Comparison of ENCODE assay signal across 10 cellular contexts in genomic region chr13:98173431-98173921, GRCh38. TPM values are rescaled to one million over a fixed set of nuclear protein-coding genes. Genes with fewer than 3 reads are reported as not detected.
DNase-seq lines count a peak whose midpoint lies in the region; ATAC-seq and TF ChIP-seq lines count a peak whose summit lies in the region.
"Had no signal": no experiment of that assay in that cellular context is flagged by ENCODE, and none has a peak within 500 bp of the region (broad histone marks: within the 10 kb centered on the region; RNA-seq: fewer than 3 reads in every experiment).

No MANE protein-coding gene starts in this region.

- peaks cover 13% of the 10 kb centered on the region for H3K79me1 ChIP-seq in neuronal stem cell (ENCODE audit: low read depth, low read length)

- peak overlapping the region; percentile 1 for H3K18ac ChIP-seq in neuronal stem cell (ENCODE audit: low read length)

- DNase-seq in AG09309 (ENCODE audit: low read depth) = peak; percentile 96
- no peak for DNase-seq in RWPE2 (ENCODE audit: low spot score)
- peak; percentile 98 for DNase-seq in fibroblast of peridontal ligament (ENCODE audit: extremely low read depth)
- no peak for DNase-seq in neuronal stem cell (ENCODE audit: low spot score)
- DNase-seq in activated CD4-positive, alpha-beta T cell treated with anti-CD3 and anti-CD28 coated beads, Interleukin-2, amount 50 U/mL, for 4 hours = no peak
- no peak for DNase-seq in DMS53 treated with DMSO at 0.1 percent for 48 hours (lab: John Stamatoyannopoulos, UW; ENCODE audit: unreplicated experiment)
- no peak for DNase-seq in activated T-cell treated with anti-CD3 and anti-CD28 coated beads, Interleukin-2, amount 50 U/mL, for 4 hours
- DNase-seq in activated CD4-positive, alpha-beta memory T cell treated with anti-CD3 and anti-CD28 coated beads, Interleukin-2, amount 10 ng/mL, durations not matched to agents 7 days and 5 days = no peak
- DNase-seq: activated CD4-positive, CD25-positive, alpha-beta regulatory T cell had no signal

- no peak overlapping the region for H4K91ac ChIP-seq in neuronal stem cell (ENCODE audit: low read depth, low read length, poor library complexity)

- H3K4me3 ChIP-seq in AG09309 (ENCODE audit: control insufficient read depth, low read depth, low read length) (no peak overlapping the region), RWPE2 (ENCODE audit: severe bottlenecking) (no peak overlapping the region), neuronal stem cell (ENCODE audit: low read length in 2 of 2) (no peak overlapping the region)

- ATAC-seq in RWPE2 (ENCODE audit: low read depth) = peak; percentile 75
- ATAC-seq in activated T-cell treated with anti-CD3 and anti-CD28 coated beads, Interleukin-2, amount 50 U/mL, for 4 hours = no peak

- no peak overlapping the region for H3K4ac ChIP-seq in neuronal stem cell (ENCODE audit: low read length)

- H2BK5ac ChIP-seq in neuronal stem cell (ENCODE audit: low read length) = no peak overlapping the region

- H3K27ac Mint-ChIP-seq in activated CD4-positive, alpha-beta memory T cell treated with anti-CD3 and anti-CD28 coated beads, Interleukin-2, amount 10 ng/mL, durations not matched to agents 7 days and 5 days = no peak overlapping the region

- H3K23ac ChIP-seq in neuronal stem cell (ENCODE audit: low read depth, low read length, poor library complexity) = no peak overlapping the region

- H3K27me3 Mint-ChIP-seq in activated T-cell treated with anti-CD3 and anti-CD28 coated beads, Interleukin-2, amount 50 U/mL, for 4 hours (ENCODE audit: low read depth) = peaks cover 17% of the 10 kb centered on the region
- peaks cover 4% of the 10 kb centered on the region for H3K27me3 Mint-ChIP-seq in activated CD4-positive, alpha-beta memory T cell treated with anti-CD3 and anti-CD28 coated beads, Interleukin-2, amount 10 ng/mL, durations not matched to agents 7 days and 5 days

- no peak overlapping the region for H2BK120ac ChIP-seq in neuronal stem cell (ENCODE audit: low read depth, low read length)

- CTCF ChIA-PET in activated CD4-positive, alpha-beta memory T cell treated with anti-CD3 and anti-CD28 coated beads, Interleukin-2, amount 10 ng/mL, durations not matched to agents 7 days and 5 days (lab: Charles Lee) = no interaction called here

- no peak overlapping the region for H2AK5ac ChIP-seq in neuronal stem cell (ENCODE audit: low read depth, low read length)

- H3K36me3 Mint-ChIP-seq in activated T-cell treated with anti-CD3 and anti-CD28 coated beads, Interleukin-2, amount 50 U/mL, for 4 hours (ENCODE audit: insufficient read depth) = no peaks in the 10 kb centered on the region
- H3K36me3 Mint-ChIP-seq in activated CD4-positive, alpha-beta memory T cell treated with anti-CD3 and anti-CD28 coated beads, Interleukin-2, amount 10 ng/mL, durations not matched to agents 7 days and 5 days (ENCODE audit: low read depth) = no peaks in the 10 kb centered on the region

- no peaks in the 10 kb centered on the region for H3K9me3 Mint-ChIP-seq in activated T-cell treated with anti-CD3 and anti-CD28 coated beads, Interleukin-2, amount 50 U/mL, for 4 hours
- no peaks in the 10 kb centered on the region for H3K9me3 Mint-ChIP-seq in activated CD4-positive, alpha-beta memory T cell treated with anti-CD3 and anti-CD28 coated beads, Interleukin-2, amount 10 ng/mL, durations not matched to agents 7 days and 5 days

- H3K14ac ChIP-seq in neuronal stem cell (ENCODE audit: low read length) = no peak overlapping the region

- TF ChIP-seq CTCF in AG09309 (IDR thresholded peaks at IDR 0.05; ENCODE audit: control insufficient read depth, insufficient read depth, low read depth, low read length, missing control alignments) = no peak
- TF ChIP-seq CTCF in RWPE2 (IDR thresholded peaks at IDR 0.05; ENCODE audit: poor library complexity, severe bottlenecking) = no peak

- H3K4me2 ChIP-seq in neuronal stem cell (ENCODE audit: insufficient read depth, low read length, poor library complexity, severe bottlenecking) = no peak overlapping the region

- no peak overlapping the region for H2AFZ ChIP-seq in neuronal stem cell (ENCODE audit: low read length)

- no peak overlapping the region for H2BK12ac ChIP-seq in neuronal stem cell (ENCODE audit: low read length)

- no peak overlapping the region for H3K4me3 Mint-ChIP-seq in activated T-cell treated with anti-CD3 and anti-CD28 coated beads, Interleukin-2, amount 50 U/mL, for 4 hours
- H3K4me3 Mint-ChIP-seq in activated CD4-positive, alpha-beta memory T cell treated with anti-CD3 and anti-CD28 coated beads, Interleukin-2, amount 10 ng/mL, durations not matched to agents 7 days and 5 days = no peak overlapping the region

- H3K27ac ChIP-seq in RWPE2 (ENCODE audit: poor library complexity, severe bottlenecking) = peak overlapping the region; percentile 78
- no peak overlapping the region for H3K27ac ChIP-seq in neuronal stem cell (replicated peaks; ENCODE audit: low read length)

- POLR2A ChIA-PET in activated CD4-positive, alpha-beta memory T cell treated with anti-CD3 and anti-CD28 coated beads, Interleukin-2, amount 10 ng/mL, durations not matched to agents 7 days and 5 days (lab: Charles Lee) = no interaction called here

- WGBS in neuronal stem cell (ENCODE audit: extremely low coverage in 2 of 2, insufficient read length in 2 of 2, insufficient replicate concordance in 1 of 2), 2 donors = no CpG with 5 or more reads among the region's 5 CpGs

- H3K4me1 ChIP-seq in RWPE2 (ENCODE audit: insufficient read depth, poor library complexity, severe bottlenecking) = peaks cover 36% of the 10 kb centered on the region
- H3K4me1 ChIP-seq in neuronal stem cell (ENCODE audit: control insufficient read depth in 2 of 2, insufficient read depth in 1 of 2, low read depth in 1 of 2, low read length in 2 of 2) = peaks cover 22 to 32% of the 10 kb centered on the region in 2 donors

- H4K8ac ChIP-seq in neuronal stem cell (ENCODE audit: low read depth, low read length) = no peak overlapping the region

- no peaks in the 10 kb centered on the region for H3K27me3 ChIP-seq in RWPE2 (ENCODE audit: insufficient read depth, poor library complexity, severe bottlenecking)
- H3K27me3 ChIP-seq in neuronal stem cell (ENCODE audit: control insufficient read depth in 3 of 3, insufficient read depth in 3 of 3, low read depth in 1 of 3, low read length in 3 of 3) = no peaks in the 10 kb centered on the region

- H2BK15ac ChIP-seq in neuronal stem cell (ENCODE audit: low read length) = no peak overlapping the region

- H3K4me1 Mint-ChIP-seq in activated T-cell treated with anti-CD3 and anti-CD28 coated beads, Interleukin-2, amount 50 U/mL, for 4 hours (ENCODE audit: low read depth) = no peaks in the 10 kb centered on the region
- H3K4me1 Mint-ChIP-seq in activated CD4-positive, alpha-beta memory T cell treated with anti-CD3 and anti-CD28 coated beads, Interleukin-2, amount 10 ng/mL, durations not matched to agents 7 days and 5 days = no peaks in the 10 kb centered on the region

- H3K9ac ChIP-seq in neuronal stem cell (ENCODE audit: low read depth, low read length, poor library complexity) = no peak overlapping the region

- no peaks in the 10 kb centered on the region; the same call in 1 of the 2 replicates for H3K36me3 ChIP-seq in RWPE2 (ENCODE audit: low read depth)
- peaks cover 5 to 14% of the 10 kb centered on the region in 2 donors for H3K36me3 ChIP-seq in neuronal stem cell (replicated peaks in 1 of 2; ENCODE audit: control insufficient read depth in 2 of 2, insufficient read depth in 2 of 2, low read length in 2 of 2)

- H3K9me3 ChIP-seq in RWPE2 (ENCODE audit: severe bottlenecking) (no peaks in the 10 kb centered on the region), neuronal stem cell (replicated peaks in 1 of 2; ENCODE audit: control insufficient read depth in 2 of 2, insufficient read depth in 1 of 2, low read depth in 1 of 2, low read length in 2 of 2) (peaks cover 2 to 10% of the 10 kb centered on the region in 2 donors)

RNA-seq across cellular contexts. Expression of gene RNF113B, which starts 3.6 kb away (rescaled TPM):
- not detected for polyA plus RNA-seq in neuronal stem cell (2013, experiment 1 of 2)
- not detected for polyA plus RNA-seq in neuronal stem cell (2013, experiment 2 of 2)
- total RNA-seq in activated T-cell treated with anti-CD3 and anti-CD28 coated beads, Interleukin-2, amount 50 U/mL, for 4 hours = not detected
- not detected for total RNA-seq in activated CD4-positive, alpha-beta memory T cell treated with anti-CD3 and anti-CD28 coated beads, Interleukin-2, amount 10 ng/mL, durations not matched to agents 7 days and 5 days
- total RNA-seq: mesenteric fat pad had no signal

RNA-seq across cellular contexts. Expression of gene FARP1, which starts 30.6 kb away (rescaled TPM):
- polyA plus RNA-seq in neuronal stem cell (2013, experiment 1 of 2) = 161 TPM
- 162 TPM for polyA plus RNA-seq in neuronal stem cell (2013, experiment 2 of 2)
- total RNA-seq in activated T-cell treated with anti-CD3 and anti-CD28 coated beads, Interleukin-2, amount 50 U/mL, for 4 hours = under 1 TPM; 0.45 to 0.86 (median 0.63) TPM
- total RNA-seq in activated CD4-positive, alpha-beta memory T cell treated with anti-CD3 and anti-CD28 coated beads, Interleukin-2, amount 10 ng/mL, durations not matched to agents 7 days and 5 days = under 1 TPM; 0.50 to 0.75 TPM

Comparison
In these comparisons a context has a peak if more than half of its experiments do, and no peak if none do; other contexts are left out.
1. DNase-seq: peak in AG09309 (single experiment) and fibroblast of peridontal ligament (single experiment); none in RWPE2 (single experiment), neuronal stem cell (single experiment), activated CD4-positive, alpha-beta T cell treated with anti-CD3 and anti-CD28 coated beads, Interleukin-2, amount 50 U/mL, for 4 hours (0 of 2), DMS53 treated with DMSO at 0.1 percent for 48 hours (single experiment), activated T-cell treated with anti-CD3 and anti-CD28 coated beads, Interleukin-2, amount 50 U/mL, for 4 hours (single experiment) and activated CD4-positive, alpha-beta memory T cell treated with anti-CD3 and anti-CD28 coated beads, Interleukin-2, amount 10 ng/mL, durations not matched to agents 7 days and 5 days (single experiment).